ENCODE assay signal across 8 cellular contexts in genomic region chr17:75013077-75013391, GRCh38. TPM values are rescaled to one million over a fixed set of nuclear protein-coding genes. Genes with fewer than 3 reads are reported as not detected.
DNase-seq lines count a peak whose midpoint lies in the region; ATAC-seq, FAIRE-seq and TF ChIP-seq lines count a peak whose summit lies in the region.

No MANE protein-coding gene starts in this region.

- no peak for ATAC-seq in stimulated activated naive CD8-positive, alpha-beta T cell treated with anti-CD3 and anti-CD28 coated beads, Interleukin-15, Interleukin-2, amounts not matched to agents 100 U/mL and 50 U/mL, for 24 hours
- ATAC-seq in HG03097 (IDR thresholded peaks at IDR 0.05; ENCODE audit: low FRiP score, unreplicated experiment) (no peak), GM19463 (IDR thresholded peaks at IDR 0.05; ENCODE audit: unreplicated experiment) (no peak)

- H3K9me3 ChIP-seq in mucosa of rectum (ENCODE audit: control insufficient read depth in 2 of 2, low read length in 2 of 2), result no peaks in the 10 kb centered on the region

- H3K4me3 ChIP-seq in bronchial epithelial cell (ENCODE audit: low read depth, low read length) (peak overlapping the region; percentile 98), mucosa of rectum (ENCODE audit: low read length in 2 of 2) (peak overlapping the region; percentile 84 to 91)

- no peak for TF ChIP-seq CTCF in bronchial epithelial cell (IDR thresholded peaks at IDR 0.05; ENCODE audit: insufficient read depth, low read length, severe bottlenecking)

- peak overlapping the region; percentile 84 to 89 for H3K27ac ChIP-seq in mucosa of rectum (ENCODE audit: low read depth in 2 of 2, low read length in 2 of 2)

- no peak for FAIRE-seq in bronchial epithelial cell (lab: Jason Lieb, UNC)

- H3K9ac ChIP-seq in mucosa of rectum (ENCODE audit: low read depth in 1 of 2, low read length in 2 of 2), result peak overlapping the region; percentile 75 to 76

- peaks cover 19 to 31% of the 10 kb centered on the region in 2 donors for H3K4me1 ChIP-seq in mucosa of rectum (ENCODE audit: control insufficient read depth in 2 of 2, insufficient read depth in 2 of 2, low read length in 2 of 2)

- peak overlapping the region; percentile 86 for H3K4me3 Mint-ChIP-seq in stimulated activated naive CD8-positive, alpha-beta T cell treated with anti-CD3 and anti-CD28 coated beads, Interleukin-15, Interleukin-2, amounts not matched to agents 100 ng/mL and 50 ng/mL, for 24 hours

- peaks cover 27% of the 10 kb centered on the region for H3K36me3 Mint-ChIP-seq in stimulated activated naive CD8-positive, alpha-beta T cell treated with anti-CD3 and anti-CD28 coated beads, Interleukin-15, Interleukin-2, amounts not matched to agents 100 ng/mL and 50 ng/mL, for 24 hours (ENCODE audit: low read depth)

- H3K9me3 Mint-ChIP-seq in stimulated activated naive CD8-positive, alpha-beta T cell treated with anti-CD3 and anti-CD28 coated beads, Interleukin-15, Interleukin-2, amounts not matched to agents 100 ng/mL and 50 ng/mL, for 24 hours, result no peaks in the 10 kb centered on the region

- DNase-seq in stimulated activated naive CD8-positive, alpha-beta T cell treated with anti-CD3 and anti-CD28 coated beads, Interleukin-15, Interleukin-2, amounts not matched to agents 100 U/mL and 50 U/mL, for 24 hours, result no peak
- DNase-seq in bronchial epithelial cell (ENCODE audit: low read depth) (no peak), NCI-H1092 (lab: John Stamatoyannopoulos, UW) (no peak)
- DNase-seq in activated CD4-positive, CD25-positive, alpha-beta regulatory T cell (lab: John Stamatoyannopoulos, UW), result no peak

- peaks cover 2% of the 10 kb centered on the region for H3K36me3 ChIP-seq in bronchial epithelial cell (ENCODE audit: control insufficient read depth, insufficient read depth, low read length)
- no peaks in the 10 kb centered on the region for H3K36me3 ChIP-seq in mucosa of rectum (ENCODE audit: control insufficient read depth in 2 of 2, insufficient read depth in 2 of 2, low read length in 2 of 2)

- no peaks in the 10 kb centered on the region for H3K27me3 Mint-ChIP-seq in stimulated activated naive CD8-positive, alpha-beta T cell treated with anti-CD3 and anti-CD28 coated beads, Interleukin-15, Interleukin-2, amounts not matched to agents 100 ng/mL and 50 ng/mL, for 24 hours

- H3K4me1 Mint-ChIP-seq in stimulated activated naive CD8-positive, alpha-beta T cell treated with anti-CD3 and anti-CD28 coated beads, Interleukin-15, Interleukin-2, amounts not matched to agents 100 ng/mL and 50 ng/mL, for 24 hours (ENCODE audit: low read depth), result peaks cover 34% of the 10 kb centered on the region

- H3K27ac Mint-ChIP-seq in stimulated activated naive CD8-positive, alpha-beta T cell treated with anti-CD3 and anti-CD28 coated beads, Interleukin-15, Interleukin-2, amounts not matched to agents 100 ng/mL and 50 ng/mL, for 24 hours, result peak overlapping the region; percentile 93

- H3K27me3 ChIP-seq in bronchial epithelial cell (ENCODE audit: control insufficient read depth, insufficient read depth, low read length) (no peaks in the 10 kb centered on the region), mucosa of rectum (ENCODE audit: control insufficient read depth in 2 of 2, insufficient read depth in 2 of 2, low read length in 2 of 2) (no peaks in the 10 kb centered on the region)

RNA-seq across cellular contexts. Expression of gene MRPL58, which starts 0.6 kb away (rescaled TPM):
- total RNA-seq in bronchial epithelial cell, result 23.8 and 41.6 TPM in 2 replicates

RNA-seq across cellular contexts. Expression of gene CDR2L, which starts 25.6 kb away (rescaled TPM):
- total RNA-seq in bronchial epithelial cell, result 4.7 and 6.1 TPM in 2 replicates

RNA-seq across cellular contexts. Expression of gene ATP5PD, which starts 33.7 kb away (rescaled TPM):
- 239 and 277 TPM in 2 replicates for total RNA-seq in bronchial epithelial cell

RNA-seq across cellular contexts. Expression of gene KCTD2, which starts 34.0 kb away (rescaled TPM):
- 5.0 and 7.8 TPM in 2 replicates for total RNA-seq in bronchial epithelial cell

RNA-seq across cellular contexts. Expression of gene HID1, which starts 40.5 kb away (rescaled TPM):
- total RNA-seq in bronchial epithelial cell, result 5.5 and 6.4 TPM in 2 replicates
